In the genomic region with DNA sequence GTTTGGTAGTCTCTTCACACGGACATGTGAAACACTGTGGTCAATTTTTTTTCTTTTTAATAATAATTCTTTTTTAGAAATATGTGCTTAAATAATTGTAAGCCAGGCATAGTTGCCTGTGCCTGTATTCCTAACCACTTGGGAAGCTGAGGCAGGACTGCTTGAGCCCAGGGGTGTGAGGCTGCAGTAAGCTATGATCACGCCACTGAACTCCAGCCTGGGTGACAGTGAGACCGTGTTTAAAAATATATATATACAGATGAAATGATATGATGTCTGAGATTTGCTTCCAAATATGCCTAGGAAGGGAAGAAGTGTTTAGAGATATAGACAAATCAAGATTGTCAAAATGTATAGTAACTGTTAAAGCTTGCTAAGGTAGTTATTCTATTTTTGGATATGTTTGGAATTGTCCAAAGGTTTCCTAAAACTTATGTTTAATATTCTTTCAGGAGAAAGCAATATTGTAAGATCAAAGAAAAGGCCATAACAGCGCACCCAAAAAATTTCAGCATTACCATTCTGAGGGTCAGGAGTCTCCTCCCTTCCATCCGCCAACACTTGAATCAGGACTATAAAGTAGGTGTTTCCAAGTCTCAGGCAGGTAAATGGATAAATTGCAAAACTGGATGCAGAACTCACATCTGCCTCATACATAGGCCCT, we compare ENCODE assay signal across 1 cellular context.
TF ChIP-seq lines count a peak whose summit lies in the region.

No MANE protein-coding gene starts in this region.

TF ChIP-seq in HEK293, 187 proteins besides CTCF, POLR2A, EP300 and RAD21 (continued from another document):
- TF ChIP-seq ZBTB7A (tag by site-specific recombination; IDR thresholded peaks at IDR 0.05; ENCODE audit: low read depth), result no peak
- no peak for TF ChIP-seq ZNF544 (tag by site-specific recombination; IDR thresholded peaks at IDR 0.05)
- TF ChIP-seq, protein P1, sequence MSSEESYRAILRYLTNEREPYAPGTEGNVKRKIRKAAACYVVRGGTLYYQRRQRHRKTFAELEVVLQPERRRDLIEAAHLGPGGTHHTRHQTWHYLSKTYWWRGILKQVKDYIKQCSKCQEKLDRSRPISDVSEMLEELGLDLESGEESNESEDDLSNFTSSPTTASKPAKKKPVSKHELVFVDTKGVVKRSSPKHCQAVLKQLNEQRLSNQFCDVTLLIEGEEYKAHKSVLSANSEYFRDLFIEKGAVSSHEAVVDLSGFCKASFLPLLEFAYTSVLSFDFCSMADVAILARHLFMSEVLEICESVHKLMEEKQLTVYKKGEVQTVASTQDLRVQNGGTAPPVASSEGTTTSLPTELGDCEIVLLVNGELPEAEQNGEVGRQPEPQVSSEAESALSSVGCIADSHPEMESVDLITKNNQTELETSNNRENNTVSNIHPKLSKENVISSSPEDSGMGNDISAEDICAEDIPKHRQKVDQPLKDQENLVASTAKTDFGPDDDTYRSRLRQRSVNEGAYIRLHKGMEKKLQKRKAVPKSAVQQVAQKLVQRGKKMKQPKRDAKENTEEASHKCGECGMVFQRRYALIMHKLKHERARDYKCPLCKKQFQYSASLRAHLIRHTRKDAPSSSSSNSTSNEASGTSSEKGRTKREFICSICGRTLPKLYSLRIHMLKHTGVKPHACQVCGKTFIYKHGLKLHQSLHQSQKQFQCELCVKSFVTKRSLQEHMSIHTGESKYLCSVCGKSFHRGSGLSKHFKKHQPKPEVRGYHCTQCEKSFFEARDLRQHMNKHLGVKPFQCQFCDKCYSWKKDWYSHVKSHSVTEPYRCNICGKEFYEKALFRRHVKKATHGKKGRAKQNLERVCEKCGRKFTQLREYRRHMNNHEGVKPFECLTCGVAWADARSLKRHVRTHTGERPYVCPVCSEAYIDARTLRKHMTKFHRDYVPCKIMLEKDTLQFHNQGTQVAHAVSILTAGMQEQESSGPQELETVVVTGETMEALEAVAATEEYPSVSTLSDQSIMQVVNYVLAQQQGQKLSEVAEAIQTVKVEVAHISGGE (tag by site-specific recombination; conservative IDR thresholded peaks at IDR 0.05; ENCODE audit: low read depth), result no peak
TF ChIP-seq in HEK293: peak in this region for 0.
